8 cellular contexts compared by ENCODE assay signal in genomic region chr12:89697728-89698127, GRCh38. TPM values are rescaled to one million over a fixed set of nuclear protein-coding genes. Genes with fewer than 3 reads are reported as not detected.
DNase-seq lines count a peak whose midpoint lies in the region; ATAC-seq and TF ChIP-seq lines count a peak whose summit lies in the region.
"Not testable (repeated sequence)": the region's sequence is repeated elsewhere in the genome, so short reads cannot be mapped to it uniquely, and the experiment has no call there.

No MANE protein-coding gene starts in this region.

- H3K4me1 ChIP-seq in OCI-LY1 (ENCODE audit: insufficient read depth, low read length, severe bottlenecking), result peaks cover 95% of the 10 kb centered on the region
- not testable (repeated sequence) for H3K4me1 ChIP-seq in endodermal cell (ENCODE audit: control insufficient read depth, insufficient read depth, low read length)

- peak overlapping the region; percentile 40; the same call in 1 of the 2 replicates for H3K4me2 ChIP-seq in OCI-LY1 (ENCODE audit: low read length)

- H3F3A ChIP-seq in OCI-LY1 (ENCODE audit: insufficient read depth, low read length), result not testable (repeated sequence)

- not testable (repeated sequence) for H3K27me3 ChIP-seq in OCI-LY1 (ENCODE audit: insufficient read depth, low read length); endodermal cell (ENCODE audit: control insufficient read depth, insufficient read depth, low read length, poor library complexity, severe bottlenecking)

- H3K27me3 Mint-ChIP-seq in CD14-positive monocyte (ENCODE audit: low read depth in 3 of 3); activated B cell treated with CpG ODN at 0.5 μM for 24 hours; central memory CD8-positive, alpha-beta T cell; endodermal cell (ENCODE audit: insufficient read depth); naive B cell; stimulated activated memory B cell treated with anti-CD40 and anti-IgM and Interleukin-4, amounts not matched to agents 10 μg/mL and 1 μg/mL and 100 μg/mL, for 72 hours: not testable (repeated sequence)

- H3K9ac ChIP-seq in OCI-LY1 (ENCODE audit: low read length); endodermal cell (ENCODE audit: extremely low read depth, low read length, poor library complexity, severe bottlenecking): not testable (repeated sequence)

- in situ Hi-C loops in G401 (cut with HindIII; ENCODE audit: low sequenced_read_pairs), result not testable (repeated sequence)

- H3K9me3 ChIP-seq in OCI-LY1 (ENCODE audit: low read length); endodermal cell (ENCODE audit: control insufficient read depth, low read length): not testable (repeated sequence)

- H3K9me3 Mint-ChIP-seq in CD14-positive monocyte; activated B cell treated with CpG ODN at 0.5 μM for 24 hours; central memory CD8-positive, alpha-beta T cell; endodermal cell; naive B cell; stimulated activated memory B cell treated with anti-CD40 and anti-IgM and Interleukin-4, amounts not matched to agents 10 μg/mL and 1 μg/mL and 100 μg/mL, for 72 hours: not testable (repeated sequence)

- POLR2A ChIA-PET in activated B cell treated with CpG ODN at 0.5 μM for 24 hours (lab: Charles Lee), result interaction anchor here (0.6 to 1.2 kb wide), 3 partner anchors 11 to 256 kb away, joined by 3 to 6 read pairs (median 6); partner anchors contain the start of gene ATP2B1

- CTCF ChIA-PET in activated B cell treated with CpG ODN at 0.5 μM for 24 hours (lab: Charles Lee), result interaction anchor here (1.5 kb wide), 1 partner anchor 405 kb away, joined by 3 read pairs; no protein-coding TSS in a partner anchor

- WGBS in endodermal cell (ENCODE audit: insufficient coverage in 1 of 2, insufficient read length in 1 of 2), 2 experiments, result 89 to 90% methylated on average over 6 to 10 of the region's 10 CpGs

- H3K4me1 Mint-ChIP-seq in CD14-positive monocyte (peaks cover 37% of the 10 kb centered on the region), activated B cell treated with CpG ODN at 0.5 μM for 24 hours (peaks cover 94% of the 10 kb centered on the region), naive B cell (peaks cover 73 to 89% (median 81%) of the 10 kb centered on the region in 3 donors)
- peaks cover 78% of the 10 kb centered on the region for H3K4me1 Mint-ChIP-seq in central memory CD8-positive, alpha-beta T cell
- H3K4me1 Mint-ChIP-seq in endodermal cell, result not testable (repeated sequence)
- H3K4me1 Mint-ChIP-seq in stimulated activated memory B cell treated with anti-CD40 and anti-IgM and Interleukin-4, amounts not matched to agents 10 μg/mL and 1 μg/mL and 100 μg/mL, for 72 hours, result peaks cover 87% of the 10 kb centered on the region

- H3K36me3 ChIP-seq in OCI-LY1 (ENCODE audit: insufficient read depth, low read length), result peaks cover 36% of the 10 kb centered on the region; the same call in 1 of the 2 replicates
- H3K36me3 ChIP-seq in endodermal cell (ENCODE audit: control insufficient read depth, insufficient read depth, low read length), result not testable (repeated sequence)

- H3K4me3 Mint-ChIP-seq in CD14-positive monocyte, activated B cell treated with CpG ODN at 0.5 μM for 24 hours, endodermal cell: not testable (repeated sequence)
- peak overlapping the region; percentile 14 for H3K4me3 Mint-ChIP-seq in central memory CD8-positive, alpha-beta T cell
- H3K4me3 Mint-ChIP-seq in naive B cell, result peak overlapping the region in 5 of 8 donors; percentile 13 to 79 (median 44)
- H3K4me3 Mint-ChIP-seq in stimulated activated memory B cell treated with anti-CD40 and anti-IgM and Interleukin-4, amounts not matched to agents 10 μg/mL and 1 μg/mL and 100 μg/mL, for 72 hours, result peak overlapping the region; percentile 35

- H3K4me3 ChIP-seq in OCI-LY1 (ENCODE audit: low read depth, low read length, poor library complexity, severe bottlenecking); endodermal cell (ENCODE audit: low read length): not testable (repeated sequence)

- H3K27ac Mint-ChIP-seq in CD14-positive monocyte (peak overlapping the region in 5 of 7 donors; percentile 19 to 62 (median 51)), activated B cell treated with CpG ODN at 0.5 μM for 24 hours (peak overlapping the region; percentile 19), naive B cell (peak overlapping the region in 2 of 6 donors; percentile 51 to 61)
- not testable (repeated sequence) for H3K27ac Mint-ChIP-seq in central memory CD8-positive, alpha-beta T cell (ENCODE audit: low read depth); endodermal cell; stimulated activated memory B cell treated with anti-CD40 and anti-IgM and Interleukin-4, amounts not matched to agents 10 μg/mL and 1 μg/mL and 100 μg/mL, for 72 hours

- not testable (repeated sequence) for DNase-seq in CD14-positive monocyte (ENCODE audit: low spot score); activated B cell treated with CpG ODN at 0.5 μM for 24 hours; central memory CD8-positive, alpha-beta T cell (ENCODE audit: low spot score in 2 of 2); naive B cell
- DNase-seq in G401 (ENCODE audit: low spot score) (peak; percentile 1), endodermal cell (peak; percentile 53)

- TF ChIP-seq CTCF in CD14-positive monocyte (IDR thresholded peaks at IDR 0.05); activated B cell treated with CpG ODN at 0.5 μM for 24 hours (IDR thresholded peaks at IDR 0.05): not testable (repeated sequence)
- peak; percentile 39 for TF ChIP-seq CTCF in OCI-LY1 (IDR thresholded peaks at IDR 0.05; ENCODE audit: low read length)
- TF ChIP-seq CTCF in endodermal cell (conservative IDR thresholded peaks at IDR 0.05), result peak; percentile 39

- peaks cover 50 to 54% of the 10 kb centered on the region in 2 donors for H3K36me3 Mint-ChIP-seq in CD14-positive monocyte
- H3K36me3 Mint-ChIP-seq in activated B cell treated with CpG ODN at 0.5 μM for 24 hours (ENCODE audit: low read depth), result peaks cover 40% of the 10 kb centered on the region
- H3K36me3 Mint-ChIP-seq in central memory CD8-positive, alpha-beta T cell (ENCODE audit: insufficient read depth); endodermal cell (ENCODE audit: low read depth); naive B cell: not testable (repeated sequence)
- H3K36me3 Mint-ChIP-seq in stimulated activated memory B cell treated with anti-CD40 and anti-IgM and Interleukin-4, amounts not matched to agents 10 μg/mL and 1 μg/mL and 100 μg/mL, for 72 hours, result peaks cover 27% of the 10 kb centered on the region

- peak overlapping the region; percentile 20 for H3K27ac ChIP-seq in OCI-LY1 (ENCODE audit: low read depth, low read length, poor library complexity, severe bottlenecking)
- H3K27ac ChIP-seq in endodermal cell (ENCODE audit: low read depth, low read length), result not testable (repeated sequence)

- H4K20me1 ChIP-seq in OCI-LY1 (ENCODE audit: insufficient read depth, low read length), result not testable (repeated sequence)

- H3K9me2 ChIP-seq in OCI-LY1 (ENCODE audit: low read depth, low read length), result not testable (repeated sequence)

- intact Hi-C loops in CD14-positive monocyte (cut with micrococcal nuclease), result not testable (repeated sequence)
- intact Hi-C loops in activated B cell treated with CpG ODN at 0.5 μM for 24 hours (cut with micrococcal nuclease), result loop anchor here (2.0 kb wide), 1 partner anchor 13 kb away; no protein-coding TSS in a partner anchor

- not testable (repeated sequence) for H2AFZ ChIP-seq in OCI-LY1 (ENCODE audit: low read length)

- ATAC-seq in activated B cell treated with CpG ODN at 0.5 μM for 24 hours (ENCODE audit: low read depth); central memory CD8-positive, alpha-beta T cell (replicated peaks; ENCODE audit: extremely low read depth, poor library complexity, severe bottlenecking); stimulated activated memory B cell treated with anti-CD40 and anti-IgM and Interleukin-4, amounts not matched to agents 10 μg/mL and 1 μg/mL and 100 μg/mL, for 72 hours: not testable (repeated sequence)
- ATAC-seq in naive B cell (ENCODE audit: low read depth in 2 of 2), result peak in 1 of 2 donors; percentile 17

- peaks cover 100% of the 10 kb centered on the region for H3K79me2 ChIP-seq in OCI-LY1 (ENCODE audit: insufficient read depth, low read length)

RNA-seq across cellular contexts. Expression of gene ATP2B1, which starts 10.9 kb away (rescaled TPM):
- 10 to 100 TPM; 53.9 to 59.3 TPM for polyA plus RNA-seq in CD14-positive monocyte
- 9.0 and 12.7 TPM in 2 replicates for total RNA-seq in G401 (2014; rRNA removed; shearing (Covaris generic))
- 110 and 136 TPM in 2 replicates for total RNA-seq in activated B cell treated with CpG ODN at 0.5 μM for 24 hours
- 10 to 100 TPM; 66.7 to 81.9 TPM for total RNA-seq in endodermal cell
- 48.3 TPM for polyA plus RNA-seq in endodermal cell (2013, experiment 1 of 2)
- polyA plus RNA-seq in endodermal cell (2013, experiment 2 of 2), result 47.7 TPM
- 100 to 1,000 TPM in 3 of 6 donors, 10 to 100 TPM in 3; 92.2 to 113 (median 103) TPM for polyA plus RNA-seq in naive B cell (ENCODE audit: low read depth in 6 of 6)
